In genomic region chr3:103137830-103138229, GRCh38 we compare ENCODE assay signal across 25 cellular contexts.
"Had no signal": no experiment of that assay in that cellular context is flagged by ENCODE, and none has a peak within 500 bp of the region (broad histone marks: within the 10 kb centered on the region; RNA-seq: fewer than 3 reads in every experiment).

No MANE protein-coding gene starts in this region.

- H3K27ac ChIP-seq: colonic mucosa, epithelial cell of prostate, esophagus squamous epithelium, gastrocnemius medialis, heart right ventricle, left lung, lower lobe of right lung had no signal

- H3K9me3 ChIP-seq: colonic mucosa, esophagus squamous epithelium, gastrocnemius medialis, heart right ventricle, left lung, lower lobe of right lung, mucosa of descending colon had no signal

- H3K27me3 ChIP-seq: colonic mucosa, esophagus squamous epithelium, gastrocnemius medialis, left lung had no signal

- H3K4me1 ChIP-seq: colonic mucosa, esophagus squamous epithelium, gastrocnemius medialis, heart right ventricle, left lung, lower lobe of right lung had no signal

- H3K36me3 ChIP-seq: colonic mucosa, esophagus squamous epithelium, gastrocnemius medialis, heart right ventricle, left lung, lower lobe of right lung had no signal

- DNase-seq: colonic mucosa; cortex of kidney; effector CD8-positive, alpha-beta T cell; effector memory CD8-positive, alpha-beta T cell; endodermal cell; erythroblast; esophagus squamous epithelium; foreskin fibroblast; foreskin melanocyte; gastrocnemius medialis; glutamatergic neuron; head of caudate nucleus; heart right ventricle; hippocampal formation; left cardiac atrium; left lung; left ventricle myocardium superior; lower lobe of right lung; mesenchymal stem cell; mucosa of descending colon; naive B cell had no signal

- H3K4me3 ChIP-seq: colonic mucosa, esophagus squamous epithelium, gastrocnemius medialis, heart right ventricle, left lung, lower lobe of right lung, mucosa of descending colon had no signal

- FAIRE-seq: endometrium, islet of Langerhans, keratinocyte had no signal
